28 cellular contexts compared by ENCODE assay signal in genomic region chr18:28588884-28589549, GRCh38.
DNase-seq lines count a peak whose midpoint lies in the region; ATAC-seq and TF ChIP-seq lines count a peak whose summit lies in the region.
"Had no signal": no experiment of that assay in that cellular context is flagged by ENCODE, and none has a peak within 500 bp of the region (broad histone marks: within the 10 kb centered on the region; RNA-seq: fewer than 3 reads in every experiment).

No MANE protein-coding gene starts in this region.

- TF ChIP-seq CTCF in astrocyte of the spinal cord (IDR thresholded peaks at IDR 0.05; ENCODE audit: low read depth, low read length): no peak

- no peak for ATAC-seq in T-helper 17 cell
- ATAC-seq: Panc1; stimulated activated naive B cell treated with anti-CD40 and anti-IgM and Interleukin-4, amounts not matched to agents 10 μg/mL and 1 μg/mL and 100 μg/mL, for 72 hours had no signal

- H3K27ac Mint-ChIP-seq in T-helper 17 cell: no peak overlapping the region
- H3K27ac Mint-ChIP-seq: activated naive CD8-positive, alpha-beta T cell; activated T-helper 2 cell treated with anti-CD3 and anti-CD28 coated beads, Interferon-gamma antibody, Interleukin-2, Interleukin-4, amounts not matched to agents 10 μg/mL and 5 μg/mL and 100 μg/mL, durations not matched to agents 14 hours and 24 hours and 36 hours; brain; endodermal cell; stimulated activated naive B cell treated with anti-CD40 and anti-IgM and Interleukin-4, amounts not matched to agents 10 μg/mL and 1 μg/mL and 100 μg/mL, for 72 hours had no signal

- H3K27me3 Mint-ChIP-seq in T-helper 17 cell: no peaks in the 10 kb centered on the region
- H3K27me3 Mint-ChIP-seq: activated naive CD8-positive, alpha-beta T cell; brain; stimulated activated naive B cell treated with anti-CD40 and anti-IgM and Interleukin-4, amounts not matched to agents 10 μg/mL and 1 μg/mL and 100 μg/mL, for 72 hours had no signal

- H3K4me3 Mint-ChIP-seq in T-helper 17 cell: no peak overlapping the region
- H3K4me3 Mint-ChIP-seq: activated naive CD8-positive, alpha-beta T cell; brain; endodermal cell; stimulated activated naive B cell treated with anti-CD40 and anti-IgM and Interleukin-4, amounts not matched to agents 10 μg/mL and 1 μg/mL and 100 μg/mL, for 72 hours had no signal

- H3K4me1 Mint-ChIP-seq in T-helper 17 cell: no peaks in the 10 kb centered on the region
- H3K4me1 Mint-ChIP-seq: stimulated activated naive B cell treated with anti-CD40 and anti-IgM and Interleukin-4, amounts not matched to agents 10 μg/mL and 1 μg/mL and 100 μg/mL, for 72 hours had no signal

- H3K36me3 Mint-ChIP-seq in T-helper 17 cell (ENCODE audit: low read depth): no peaks in the 10 kb centered on the region
- H3K36me3 Mint-ChIP-seq: activated naive CD8-positive, alpha-beta T cell; brain; stimulated activated naive B cell treated with anti-CD40 and anti-IgM and Interleukin-4, amounts not matched to agents 10 μg/mL and 1 μg/mL and 100 μg/mL, for 72 hours had no signal

- DNase-seq in A172 (ENCODE audit: low spot score) (peak; percentile 9), H4 (ENCODE audit: low spot score) (peak; percentile 18), astrocyte of the spinal cord (ENCODE audit: low read depth, low spot score) (peak; percentile 50), iris pigment epithelial cell (ENCODE audit: low read depth) (peak; percentile 49), NCI-H146 treated with DMSO at 0.1 percent for 48 hours (lab: John Stamatoyannopoulos, UW; ENCODE audit: unreplicated experiment) (no peak), NCI-H187 (lab: John Stamatoyannopoulos, UW) (no peak), T-helper 17 cell (no peak), retina (no peak)
- DNase-seq: activated CD4-positive, alpha-beta T cell treated with anti-CD3 and anti-CD28 coated beads, Interleukin-2, amount 50 U/mL, for 1 hour; BE2C; DMS79 treated with DMSO at 0.1 percent for 48 hours; endodermal cell; GOT3; NCI-H1417 treated with DMSO at 0.1 percent for 48 hours; NCI-H510A treated with DMSO at 0.1 percent for 48 hours; NK-92 treated with Interleukin-12 subunit alpha and Interleukin-12 subunit beta, amount 100 ng/mL, for 24 hours; SJCRH30; small intestine; stimulated activated naive B cell treated with anti-CD40 and anti-IgM and Interleukin-4, amounts not matched to agents 10 μg/mL and 1 μg/mL and 100 μg/mL, for 72 hours; T-helper 2 cell had no signal

- in situ Hi-C loops in astrocyte of the spinal cord (cut with HindIII; ENCODE audit: low sequenced_read_pairs): no loop called here

- no peaks in the 10 kb centered on the region for H3K9me3 ChIP-seq in T-helper 17 cell (ENCODE audit: control insufficient read depth, low read length, poor library complexity, severe bottlenecking)
- H3K9me3 ChIP-seq: BE2C, neutrophil, SJCRH30, thoracic aorta had no signal

- H3K4me3 ChIP-seq in astrocyte of the spinal cord (ENCODE audit: low read depth, low read length): no peak overlapping the region
- H3K4me3 ChIP-seq: coronary artery, hepatocyte, SJCRH30, thoracic aorta had no signal

Comparison
In these comparisons a context has a peak if more than half of its experiments do, and no peak if none do; other contexts are left out.
1. DNase-seq: peak in A172 (single experiment), H4 (single experiment), astrocyte of the spinal cord (single experiment) and iris pigment epithelial cell (single experiment); none in NCI-H146 treated with DMSO at 0.1 percent for 48 hours (single experiment), NCI-H187 (0 of 2), T-helper 17 cell (0 of 3) and retina (single experiment).